Comparison of ENCODE assay signal across 1 cellular context in the genomic region with DNA sequence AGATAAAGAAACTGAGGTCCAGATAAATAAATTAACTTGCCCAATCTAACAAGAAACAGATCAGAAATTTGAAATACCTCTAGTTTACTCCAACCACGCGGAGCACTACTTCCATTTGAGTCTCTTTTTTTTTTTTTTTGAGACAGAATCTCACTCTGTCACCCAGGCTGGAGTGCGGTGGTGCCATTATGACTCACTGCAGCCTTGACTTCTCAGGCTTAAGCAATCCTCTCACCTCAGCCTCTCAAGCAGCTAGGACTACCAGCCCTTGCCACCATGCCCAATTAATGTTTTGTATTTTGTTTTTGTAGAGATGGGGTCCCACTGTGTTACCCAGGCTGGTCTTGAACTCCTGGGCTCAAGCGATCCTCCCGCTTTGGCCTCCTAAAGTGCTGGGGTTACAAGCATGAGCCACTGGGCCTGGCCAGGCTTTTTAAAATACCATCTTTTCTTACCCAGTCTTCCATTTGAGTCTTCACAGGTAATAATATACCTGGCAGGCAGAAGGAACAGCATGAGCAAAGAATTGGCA.
A peak's percentile ranks its signal among the peaks of the same experiment; 100 is the strongest.
TF ChIP-seq lines count a peak whose summit lies in the region.

No MANE protein-coding gene starts in this region.

TF ChIP-seq in K562, 482 proteins besides CTCF, POLR2A, EP300 and RAD21 (continued from another document):
- TF ChIP-seq, protein P1, sequence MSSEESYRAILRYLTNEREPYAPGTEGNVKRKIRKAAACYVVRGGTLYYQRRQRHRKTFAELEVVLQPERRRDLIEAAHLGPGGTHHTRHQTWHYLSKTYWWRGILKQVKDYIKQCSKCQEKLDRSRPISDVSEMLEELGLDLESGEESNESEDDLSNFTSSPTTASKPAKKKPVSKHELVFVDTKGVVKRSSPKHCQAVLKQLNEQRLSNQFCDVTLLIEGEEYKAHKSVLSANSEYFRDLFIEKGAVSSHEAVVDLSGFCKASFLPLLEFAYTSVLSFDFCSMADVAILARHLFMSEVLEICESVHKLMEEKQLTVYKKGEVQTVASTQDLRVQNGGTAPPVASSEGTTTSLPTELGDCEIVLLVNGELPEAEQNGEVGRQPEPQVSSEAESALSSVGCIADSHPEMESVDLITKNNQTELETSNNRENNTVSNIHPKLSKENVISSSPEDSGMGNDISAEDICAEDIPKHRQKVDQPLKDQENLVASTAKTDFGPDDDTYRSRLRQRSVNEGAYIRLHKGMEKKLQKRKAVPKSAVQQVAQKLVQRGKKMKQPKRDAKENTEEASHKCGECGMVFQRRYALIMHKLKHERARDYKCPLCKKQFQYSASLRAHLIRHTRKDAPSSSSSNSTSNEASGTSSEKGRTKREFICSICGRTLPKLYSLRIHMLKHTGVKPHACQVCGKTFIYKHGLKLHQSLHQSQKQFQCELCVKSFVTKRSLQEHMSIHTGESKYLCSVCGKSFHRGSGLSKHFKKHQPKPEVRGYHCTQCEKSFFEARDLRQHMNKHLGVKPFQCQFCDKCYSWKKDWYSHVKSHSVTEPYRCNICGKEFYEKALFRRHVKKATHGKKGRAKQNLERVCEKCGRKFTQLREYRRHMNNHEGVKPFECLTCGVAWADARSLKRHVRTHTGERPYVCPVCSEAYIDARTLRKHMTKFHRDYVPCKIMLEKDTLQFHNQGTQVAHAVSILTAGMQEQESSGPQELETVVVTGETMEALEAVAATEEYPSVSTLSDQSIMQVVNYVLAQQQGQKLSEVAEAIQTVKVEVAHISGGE (CRISPR knock-in tag; IDR thresholded peaks at IDR 0.05) = peak in 1 of 3 experiments; percentile 93; a peak in 2 of 6 replicates
- no peak for TF ChIP-seq BRD4 (IDR thresholded peaks at IDR 0.05)
